Comparison of ENCODE assay signal across 13 cellular contexts in the genomic region with DNA sequence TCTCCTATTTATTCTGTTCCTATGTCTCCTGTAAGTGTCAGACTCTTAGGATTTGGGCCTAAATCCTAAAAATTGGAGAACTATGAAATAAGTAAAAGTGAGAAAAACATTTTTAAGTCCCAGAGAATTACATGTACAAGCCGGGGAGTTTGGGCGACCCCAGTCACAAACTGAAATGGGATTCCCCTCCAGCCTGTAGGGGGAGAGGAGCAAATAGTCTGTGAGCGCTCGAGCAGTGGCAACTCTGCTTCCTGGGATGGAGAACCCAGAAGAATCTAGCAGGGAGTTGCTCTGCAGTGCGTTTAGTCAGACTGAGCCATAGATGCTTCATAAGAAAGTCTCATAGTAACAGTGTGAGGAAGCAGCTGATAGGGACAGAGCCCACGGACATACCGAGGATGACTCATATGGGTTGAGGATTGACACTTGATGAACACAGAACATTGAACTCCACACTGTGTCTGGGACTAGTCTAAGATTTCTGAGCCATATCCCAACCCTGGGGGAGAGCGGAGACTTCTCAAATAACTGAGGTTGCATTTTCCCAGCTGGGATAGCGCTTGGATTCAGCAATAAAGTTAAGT.
A peak's percentile ranks its signal among the peaks of the same experiment; 100 is the strongest.
DNase-seq lines count a peak whose midpoint lies in the region; ATAC-seq and TF ChIP-seq lines count a peak whose summit lies in the region.
"Had no signal": no experiment of that assay in that cellular context is flagged by ENCODE, and none has a peak within 500 bp of the region (broad histone marks: within the 10 kb centered on the region; RNA-seq: fewer than 3 reads in every experiment).

No MANE protein-coding gene starts in this region.

- H3K27me3 ChIP-seq in brain microvascular endothelial cell (replicated peaks) = no peaks in the 10 kb centered on the region
- H3K27me3 ChIP-seq in left lung = no peaks in the 10 kb centered on the region
- H3K27me3 ChIP-seq: adrenal gland, spleen had no signal

- TF ChIP-seq CTCF in brain microvascular endothelial cell (IDR thresholded peaks at IDR 0.05; ENCODE audit: low read depth, low read length, missing control alignments) (peak; percentile 64), left lung (IDR thresholded peaks at IDR 0.05) (no peak)

- peaks cover 0 to 7% of the 10 kb centered on the region in 2 donors for H3K4me1 ChIP-seq in left lung
- H3K4me1 ChIP-seq: adrenal gland had no signal

- peak; percentile 40 for DNase-seq in HS-27A (ENCODE audit: low read depth)
- peak; percentile 91 for DNase-seq in brain microvascular endothelial cell
- DNase-seq in myocyte (ENCODE audit: low read depth) = peak; percentile 93
- no peak for DNase-seq in left lung
- DNase-seq in middle frontal gyrus (ENCODE audit: extremely low spot score, low spot score) = no peak
- DNase-seq in SHP77 treated with DMSO at 0.1 percent for 48 hours (lab: John Stamatoyannopoulos, UW) = no peak
- DNase-seq in AML-193 (lab: John Stamatoyannopoulos, UW) = no peak
- DNase-seq: activated CD4-positive, alpha-beta T cell treated with anti-CD3 and anti-CD28 coated beads for 4 hours; adrenal gland; NCI-H187; SHP77; spleen had no signal

- H3K36me3 ChIP-seq in brain microvascular endothelial cell (replicated peaks) (no peaks in the 10 kb centered on the region), left lung (no peaks in the 10 kb centered on the region)
- H3K36me3 ChIP-seq: adrenal gland, spleen had no signal

- H3K27ac ChIP-seq in brain microvascular endothelial cell = peak overlapping the region; percentile 67
- no peak overlapping the region for H3K27ac ChIP-seq in left lung
- H3K27ac ChIP-seq: adrenal gland, spleen had no signal

- H3K9me3 ChIP-seq in left lung = no peaks in the 10 kb centered on the region
- H3K9me3 ChIP-seq: adrenal gland, spleen had no signal

- H3K4me3 ChIP-seq in brain microvascular endothelial cell (ENCODE audit: low read depth, low read length) (no peak overlapping the region), left lung (no peak overlapping the region)
- H3K4me3 ChIP-seq: adrenal gland, spleen had no signal

- intact Hi-C loops in left lung (cut with DNase I) = no loop called here

- in situ Hi-C loops in brain microvascular endothelial cell (cut with HindIII; ENCODE audit: low pct_ligation_motif_present, low sequenced_read_pairs) = no loop called here

- ATAC-seq in GM18520 (IDR thresholded peaks at IDR 0.05; ENCODE audit: unreplicated experiment) = peak; percentile 29
- no peak for ATAC-seq in left lung

Comparison
In these comparisons a context has a peak if more than half of its experiments do, and no peak if none do; other contexts are left out.
1. DNase-seq: peak in HS-27A (single experiment), brain microvascular endothelial cell (single experiment) and myocyte (single experiment); none in left lung (0 of 2), middle frontal gyrus (single experiment), SHP77 treated with DMSO at 0.1 percent for 48 hours (single experiment) and AML-193 (0 of 2).